1 cellular context compared by ENCODE assay signal in genomic region chrX:40097492-40098263, GRCh38.
TF ChIP-seq lines count a peak whose summit lies in the region.

TSS of gene BCOR (minus strand) at chrX:40097958. CDS start at chrX:40077929, 20,029 bp downstream.

TF ChIP-seq in K562, 482 proteins besides CTCF, POLR2A, EP300 and RAD21 (continued from another document and continues in another):
- 0 out of 2 replicates have a peak, but pooled peaks have one; percentile 19 for TF ChIP-seq ZNF592 (IDR thresholded peaks at IDR 0.05)
- TF ChIP-seq WHSC1 (IDR thresholded peaks at IDR 0.05; ENCODE audit: low read length), result no peak
- peak; percentile 30; the same call in 1 of the 2 replicates for TF ChIP-seq ZNF511 (CRISPR knock-in tag; IDR thresholded peaks at IDR 0.05)
- TF ChIP-seq ZNF639 (CRISPR knock-in tag; conservative IDR thresholded peaks at IDR 0.05 in 1 of 2, IDR thresholded peaks at IDR 0.05 in 1 of 2), result 0 out of 4 replicates have a peak, but pooled peaks of 1 of the 2 experiments have one; percentile 36
- no peak for TF ChIP-seq RBM14 (IDR thresholded peaks at IDR 0.05; ENCODE audit: borderline replicate concordance, insufficient read depth, low read depth, low read length)
- no peak; the same call in 1 of the 2 replicates for TF ChIP-seq ZNF584 (CRISPR knock-in tag; IDR thresholded peaks at IDR 0.05; ENCODE audit: low read depth)
- TF ChIP-seq RREB1 (CRISPR knock-in tag; IDR thresholded peaks at IDR 0.05), result 0 out of 2 replicates have a peak, but pooled peaks have one; percentile 39
- TF ChIP-seq REST (CRISPR knock-in tag; IDR thresholded peaks at IDR 0.05; ENCODE audit: low read depth), result 0 out of 2 replicates have a peak, but pooled peaks have one; percentile 57
- peak; percentile 48; the same call in 1 of the 2 replicates for TF ChIP-seq CREM (IDR thresholded peaks at IDR 0.05; ENCODE audit: low read depth)
- TF ChIP-seq SOX6 (IDR thresholded peaks at IDR 0.05), result peak; percentile 47; the same call in 1 of the 2 replicates
- no peak for TF ChIP-seq NFIC (IDR thresholded peaks at IDR 0.05)
- TF ChIP-seq YY1 (IDR thresholded peaks at IDR 0.05; ENCODE audit: borderline replicate concordance in 1 of 3, control insufficient read depth in 1 of 3, extremely low read depth in 1 of 3, insufficient read depth in 3 of 3, insufficient read length in 1 of 3, insufficient replicate concordance in 2 of 3, low read depth in 1 of 3, low read length in 2 of 3), result peak in 2 of 3 experiments; percentile 45 to 85
- peak; percentile 6; the same call in 1 of the 2 replicates for TF ChIP-seq EP400 (IDR thresholded peaks at IDR 0.05)
- no peak for TF ChIP-seq ZNF668 (CRISPR knock-in tag; IDR thresholded peaks at IDR 0.05)
- no peak for TF ChIP-seq EWSR1 (IDR thresholded peaks at IDR 0.05; ENCODE audit: borderline replicate concordance, low read depth, partially characterized antibody)
- no peak for TF ChIP-seq HMBOX1 (IDR thresholded peaks at IDR 0.05)
- peak; percentile 46 to 90; a peak in 2 of 4 replicates for TF ChIP-seq NONO (IDR thresholded peaks at IDR 0.05; ENCODE audit: low read depth in 2 of 2, low read length in 1 of 2)
- TF ChIP-seq ZKSCAN8 (CRISPR knock-in tag; IDR thresholded peaks at IDR 0.05), result peak; percentile 87
- TF ChIP-seq PML (IDR thresholded peaks at IDR 0.05; ENCODE audit: low read length), result peak; percentile 52; the same call in 1 of the 2 replicates
- peak; percentile 43 for TF ChIP-seq POLR2B (IDR thresholded peaks at IDR 0.05; ENCODE audit: low read depth, partially characterized antibody)
- no peak for TF ChIP-seq ZBTB8A (IDR thresholded peaks at IDR 0.05; ENCODE audit: partially characterized antibody)
- TF ChIP-seq THAP7 (CRISPR knock-in tag; IDR thresholded peaks at IDR 0.05), result peak; percentile 44; the same call in 1 of the 2 replicates
- TF ChIP-seq SAP30 (IDR thresholded peaks at IDR 0.05; ENCODE audit: borderline replicate concordance, insufficient read depth, low read depth, low read length, poor library complexity, severe bottlenecking), result peak; percentile 19
- TF ChIP-seq PRPF4 (IDR thresholded peaks at IDR 0.05; ENCODE audit: insufficient read depth, low read depth, low read length, poor library complexity, severe bottlenecking), result peak; percentile 39
- TF ChIP-seq VEZF1 (CRISPR knock-in tag; IDR thresholded peaks at IDR 0.05), result peak; percentile 89
- peak; percentile 64 for TF ChIP-seq RBM22 (IDR thresholded peaks at IDR 0.05; ENCODE audit: low read depth, low read length, poor library complexity, severe bottlenecking)
- no peak for TF ChIP-seq PREB (CRISPR knock-in tag; IDR thresholded peaks at IDR 0.05)
- 0 out of 2 replicates have a peak, but pooled peaks have one; percentile 17 for TF ChIP-seq HMGXB4 (CRISPR knock-in tag; IDR thresholded peaks at IDR 0.05)
- peak; percentile 98 for TF ChIP-seq ZNF263 (CRISPR knock-in tag; IDR thresholded peaks at IDR 0.05; ENCODE audit: borderline replicate concordance)
